In genomic region chr6:132812255-132812732, GRCh38 we compare ENCODE assay signal across 8 cellular contexts. TPM values are rescaled to one million over a fixed set of nuclear protein-coding genes. Genes with fewer than 3 reads are reported as not detected.
DNase-seq lines count a peak whose midpoint lies in the region; ATAC-seq, FAIRE-seq and TF ChIP-seq lines count a peak whose summit lies in the region.

No MANE protein-coding gene starts in this region.

- intact Hi-C loops in dorsolateral prefrontal cortex (cut with DNase I): loop anchor here (5.0 kb wide), 1 partner anchor 300 kb away; the partner anchor contains the start of gene STX7 (in 2 of the 2)

- no peaks in the 10 kb centered on the region for H3K27me3 ChIP-seq in NT2/D1 (ENCODE audit: insufficient read depth, insufficient read length)
- no peaks in the 10 kb centered on the region for H3K27me3 ChIP-seq in dorsolateral prefrontal cortex
- H3K27me3 ChIP-seq in neuron (ENCODE audit: insufficient read depth, low read length): no peaks in the 10 kb centered on the region

- no peak for ATAC-seq in HG02571 (IDR thresholded peaks at IDR 0.05; ENCODE audit: unreplicated experiment)

- peak overlapping the region; percentile 69 to 97 (median 91) for H3K27ac ChIP-seq in dorsolateral prefrontal cortex

- FAIRE-seq in H54 (lab: Jason Lieb, UNC): no peak

- peaks cover 28% of the 10 kb centered on the region for H3K36me3 ChIP-seq in NT2/D1 (ENCODE audit: insufficient read depth, insufficient read length, low read length)
- H3K36me3 ChIP-seq in neuron (ENCODE audit: insufficient read depth, low read length): peaks cover 19% of the 10 kb centered on the region

- peak; percentile 32 for DNase-seq in DMS153 treated with DMSO at 0.1 percent for 48 hours (lab: John Stamatoyannopoulos, UW; ENCODE audit: unreplicated experiment)
- no peak for DNase-seq in DMS153 (lab: John Stamatoyannopoulos, UW)
- DNase-seq in NT2/D1 (ENCODE audit: low read depth, low spot score): no peak
- DNase-seq in dorsolateral prefrontal cortex: no peak
- no peak for DNase-seq in H54 (ENCODE audit: insufficient read length, low spot score)
- DNase-seq in epidermal melanocyte (ENCODE audit: insufficient read length, low spot score): no peak

- H3K9me3 ChIP-seq in NT2/D1 (ENCODE audit: insufficient read depth, low read length): no peaks in the 10 kb centered on the region
- no peaks in the 10 kb centered on the region for H3K9me3 ChIP-seq in neuron (ENCODE audit: low read length)

- TF ChIP-seq CTCF in dorsolateral prefrontal cortex (IDR thresholded peaks at IDR 0.05 in 54 of 56, conservative IDR thresholded peaks at IDR 0.05 in 2 of 56; ENCODE audit: low read depth in 1 of 56, partially characterized antibody in 56 of 56): no peak

- no peak for TF ChIP-seq POLR2A in H54 (IDR thresholded peaks at IDR 0.05; ENCODE audit: low read depth, low read length)

- peak overlapping the region; percentile 82 for H3K9ac ChIP-seq in NT2/D1 (ENCODE audit: insufficient read length, low read depth)

- peak overlapping the region; percentile 78 for H3K4me3 ChIP-seq in NT2/D1 (ENCODE audit: insufficient read length, low read depth)
- H3K4me3 ChIP-seq in dorsolateral prefrontal cortex: peak overlapping the region in 57 of 59 donors; percentile 60 to 100 (median 94)
- no peak overlapping the region for H3K4me3 ChIP-seq in neuron (ENCODE audit: low read length)

- no peaks in the 10 kb centered on the region for H3K4me1 ChIP-seq in NT2/D1 (ENCODE audit: insufficient read depth, insufficient read length)
- peaks cover 20% of the 10 kb centered on the region for H3K4me1 ChIP-seq in neuron (ENCODE audit: insufficient read depth, low read length)

- H2AFZ ChIP-seq in neuron (ENCODE audit: low read depth, low read length): peak overlapping the region; percentile 48

RNA-seq across cellular contexts. Expression of gene RPS12, which starts 2.1 kb away (rescaled TPM):
- 100 to 1,000 TPM; 173 to 464 (median 290) TPM for total RNA-seq in dorsolateral prefrontal cortex

RNA-seq across cellular contexts. Expression of gene SLC18B1, which starts 13.9 kb away (rescaled TPM):
- 10 to 100 TPM; 13.0 to 66.4 (median 29.6) TPM for total RNA-seq in dorsolateral prefrontal cortex

RNA-seq across cellular contexts. Expression of gene VNN2, which starts 54.6 kb away (rescaled TPM):
- 10 to 100 TPM in 3 of 120 experiments, 1 to 10 TPM in 79, under 1 TPM in 33, not detected in 5; 0.22 to 18.5 (median 1.6) TPM for total RNA-seq in dorsolateral prefrontal cortex
